ENCODE assay signal across 8 cellular contexts in genomic region chr12:12807517-12807903, GRCh38. TPM values are rescaled to one million over a fixed set of nuclear protein-coding genes. Genes with fewer than 3 reads are reported as not detected.
A peak's percentile ranks its signal among the peaks of the same experiment; 100 is the strongest.
DNase-seq lines count a peak whose midpoint lies in the region; ATAC-seq and TF ChIP-seq lines count a peak whose summit lies in the region.
"Not testable (repeated sequence)": the region's sequence is repeated elsewhere in the genome, so short reads cannot be mapped to it uniquely, and the experiment has no call there.

No MANE protein-coding gene starts in this region.

- not testable (repeated sequence) for TF ChIP-seq CTCF in VCaP (conservative IDR thresholded peaks at IDR 0.05); right atrium auricular region (IDR thresholded peaks at IDR 0.05); vagina (IDR thresholded peaks at IDR 0.05)

- ATAC-seq in naive thymus-derived CD8-positive, alpha-beta T cell; stimulated activated naive B cell treated with anti-CD40 and anti-IgM and Interleukin-4, amounts not matched to agents 10 μg/mL and 1 μg/mL and 100 μg/mL, for 72 hours (replicated peaks): not testable (repeated sequence)

- H3K9ac ChIP-seq in GM23248: peak overlapping the region; percentile 69

- H3F3A ChIP-seq in GM23248 (ENCODE audit: insufficient read depth): peaks cover 43% of the 10 kb centered on the region

- not testable (repeated sequence) for H3K9me3 Mint-ChIP-seq in activated naive CD4-positive, alpha-beta T cell treated with anti-CD3 and anti-CD28 coated beads, Interleukin-2, amount 10 ng/mL, durations not matched to agents 7 days and 5 days; naive thymus-derived CD8-positive, alpha-beta T cell; stimulated activated naive B cell treated with anti-CD40 and anti-IgM and Interleukin-4, amounts not matched to agents 10 μg/mL and 1 μg/mL and 100 μg/mL, for 72 hours

- not testable (repeated sequence) for H2AFZ ChIP-seq in GM23248

- not testable (repeated sequence) for H3K79me2 ChIP-seq in GM23248 (ENCODE audit: insufficient read depth)

- peak overlapping the region; percentile 43 for H3K4me3 Mint-ChIP-seq in activated naive CD4-positive, alpha-beta T cell treated with anti-CD3 and anti-CD28 coated beads, Interleukin-2, amount 10 ng/mL, durations not matched to agents 7 days and 5 days
- H3K4me3 Mint-ChIP-seq in naive thymus-derived CD8-positive, alpha-beta T cell: peak overlapping the region in 7 of 10 donors; percentile 13 to 75 (median 39)
- H3K4me3 Mint-ChIP-seq in stimulated activated naive B cell treated with anti-CD40 and anti-IgM and Interleukin-4, amounts not matched to agents 10 μg/mL and 1 μg/mL and 100 μg/mL, for 72 hours: peak overlapping the region in 1 of 2 donors; percentile 44

- not testable (repeated sequence) for H3K36me3 ChIP-seq in GM23248 (ENCODE audit: low read depth); right atrium auricular region; vagina

- peak overlapping the region; percentile 97 for H3K27ac Mint-ChIP-seq in activated naive CD4-positive, alpha-beta T cell treated with anti-CD3 and anti-CD28 coated beads, Interleukin-2, amount 10 ng/mL, durations not matched to agents 7 days and 5 days
- peak overlapping the region; percentile 95 to 100 (median 98) for H3K27ac Mint-ChIP-seq in naive thymus-derived CD8-positive, alpha-beta T cell
- H3K27ac Mint-ChIP-seq in stimulated activated naive B cell treated with anti-CD40 and anti-IgM and Interleukin-4, amounts not matched to agents 10 μg/mL and 1 μg/mL and 100 μg/mL, for 72 hours: peak overlapping the region; percentile 88

- TF ChIP-seq POLR2A in vagina (IDR thresholded peaks at IDR 0.05): not testable (repeated sequence)

- peaks cover 86% of the 10 kb centered on the region for H3K4me1 Mint-ChIP-seq in activated naive CD4-positive, alpha-beta T cell treated with anti-CD3 and anti-CD28 coated beads, Interleukin-2, amount 10 ng/mL, durations not matched to agents 7 days and 5 days
- H3K4me1 Mint-ChIP-seq in naive thymus-derived CD8-positive, alpha-beta T cell: peaks cover 20 to 72% (median 62%) of the 10 kb centered on the region in 4 donors
- H3K4me1 Mint-ChIP-seq in stimulated activated naive B cell treated with anti-CD40 and anti-IgM and Interleukin-4, amounts not matched to agents 10 μg/mL and 1 μg/mL and 100 μg/mL, for 72 hours: peaks cover 32 to 58% of the 10 kb centered on the region in 2 donors

- H3K4me3 ChIP-seq in GM23248, right atrium auricular region, vagina: not testable (repeated sequence)

- H3K9me3 ChIP-seq in GM23248 (ENCODE audit: low read depth); right atrium auricular region; vagina: not testable (repeated sequence)

- intact Hi-C loops in vagina (cut with DNase I): not testable (repeated sequence)

- H3K27ac ChIP-seq in GM23248: peak overlapping the region; percentile 92
- peak overlapping the region; percentile 74 for H3K27ac ChIP-seq in VCaP
- H3K27ac ChIP-seq in cingulate gyrus (ENCODE audit: low read depth, low read length): peak overlapping the region; percentile 78
- H3K27ac ChIP-seq in right atrium auricular region: peak overlapping the region; percentile 77 to 81
- peak overlapping the region; percentile 88 for H3K27ac ChIP-seq in vagina

- H3K9me2 ChIP-seq in GM23248 (ENCODE audit: insufficient read depth): not testable (repeated sequence)

- in situ Hi-C loops in GM23248 (cut with MboI): not testable (repeated sequence)

- H4K20me1 ChIP-seq in GM23248 (ENCODE audit: insufficient read depth): not testable (repeated sequence)

- not testable (repeated sequence) for H3K27me3 ChIP-seq in GM23248 (replicated peaks; ENCODE audit: insufficient read depth); right atrium auricular region; vagina

- 87 to 88% methylated on average over 3 of the region's 3 CpGs for WGBS in GM23248 (ENCODE audit: low coverage in 1 of 2, low lambda C conversion rate in 2 of 2, missing lambda C conversion rate in 2 of 2), 2 experiments

- H3K4me1 ChIP-seq in GM23248 (ENCODE audit: insufficient read depth) (peaks cover 45% of the 10 kb centered on the region), right atrium auricular region (peaks cover 0 to 31% of the 10 kb centered on the region in 2 donors), vagina (peaks cover 33% of the 10 kb centered on the region)

- H3K36me3 Mint-ChIP-seq in activated naive CD4-positive, alpha-beta T cell treated with anti-CD3 and anti-CD28 coated beads, Interleukin-2, amount 10 ng/mL, durations not matched to agents 7 days and 5 days; naive thymus-derived CD8-positive, alpha-beta T cell; stimulated activated naive B cell treated with anti-CD40 and anti-IgM and Interleukin-4, amounts not matched to agents 10 μg/mL and 1 μg/mL and 100 μg/mL, for 72 hours: not testable (repeated sequence)

- peak overlapping the region; percentile 59 for H3K4me2 ChIP-seq in GM23248 (ENCODE audit: unreplicated experiment)

- DNase-seq in GM23248; activated naive CD4-positive, alpha-beta T cell treated with anti-CD3 and anti-CD28 coated beads, Interleukin-2, amount 10 ng/mL, durations not matched to agents 7 days and 5 days; right atrium auricular region (ENCODE audit: low spot score); naive thymus-derived CD8-positive, alpha-beta T cell; stimulated activated naive B cell treated with anti-CD40 and anti-IgM and Interleukin-4, amounts not matched to agents 10 μg/mL and 1 μg/mL and 100 μg/mL, for 72 hours; vagina (ENCODE audit: extremely low spot score in 2 of 2): not testable (repeated sequence)

- POLR2A ChIA-PET in naive thymus-derived CD8-positive, alpha-beta T cell (lab: Charles Lee): interaction anchor here (0.5 to 3.3 kb wide), 2 partner anchors 20 to 110 kb away, joined by 3 to 46 read pairs; no protein-coding TSS in a partner anchor

- CTCF ChIA-PET in activated naive CD4-positive, alpha-beta T cell treated with anti-CD3 and anti-CD28 coated beads, Interleukin-2, amount 10 ng/mL, durations not matched to agents 7 days and 5 days (lab: Charles Lee): interaction anchor here (2.3 kb wide), 1 partner anchor 18 kb away, joined by 10 read pairs; no protein-coding TSS in a partner anchor

- not testable (repeated sequence) for H3K27me3 Mint-ChIP-seq in activated naive CD4-positive, alpha-beta T cell treated with anti-CD3 and anti-CD28 coated beads, Interleukin-2, amount 10 ng/mL, durations not matched to agents 7 days and 5 days; naive thymus-derived CD8-positive, alpha-beta T cell; stimulated activated naive B cell treated with anti-CD40 and anti-IgM and Interleukin-4, amounts not matched to agents 10 μg/mL and 1 μg/mL and 100 μg/mL, for 72 hours

RNA-seq across cellular contexts. Expression of gene DDX47, which starts 5.6 kb away (rescaled TPM):
- total RNA-seq in GM23248 (2014; rRNA removed; shearing (Covaris generic)): 124 and 132 TPM in 2 replicates
- polyA plus RNA-seq in GM23248 (2016; fragmentation: Nextera tagmentation; extraction: Ambion mirVana): 119 and 123 TPM in 2 replicates
- total RNA-seq in right atrium auricular region (10 to 100 TPM; 24.1 to 35.6 TPM), vagina (42.0 TPM)
- total RNA-seq in naive thymus-derived CD8-positive, alpha-beta T cell: 10 to 100 TPM; 84.6 to 93.6 TPM
- polyA plus RNA-seq in naive thymus-derived CD8-positive, alpha-beta T cell: 10 to 100 TPM; 61.0 to 77.1 (median 62.7) TPM

RNA-seq across cellular contexts. Expression of gene APOLD1, which starts 22.1 kb away (rescaled TPM):
- total RNA-seq in GM23248 (2014; rRNA removed; shearing (Covaris generic)): 5.2 and 5.4 TPM in 2 replicates
- polyA plus RNA-seq in GM23248 (2016; fragmentation: Nextera tagmentation; extraction: Ambion mirVana): 3.4 and 3.8 TPM in 2 replicates
- total RNA-seq in right atrium auricular region: 10 to 100 TPM; 49.9 to 70.2 TPM
- total RNA-seq in naive thymus-derived CD8-positive, alpha-beta T cell: 1 to 10 TPM; 2.5 to 4.3 TPM
- polyA plus RNA-seq in naive thymus-derived CD8-positive, alpha-beta T cell: 1 to 10 TPM in 1 of 3 donors, under 1 TPM in 2; 0.14 to 1.4 (median 0.54) TPM
- total RNA-seq in vagina: 127 TPM
